In genomic region chr1:201828820-201829774, GRCh38 we compare ENCODE assay signal across 8 cellular contexts. TPM values are rescaled to one million over a fixed set of nuclear protein-coding genes. Genes with fewer than 3 reads are reported as not detected.
DNase-seq lines count a peak whose midpoint lies in the region; ATAC-seq and TF ChIP-seq lines count a peak whose summit lies in the region.

Gene IPO9, plus strand, starts transcription at chr1:201829157. Its CDS starts 53 bp downstream, at chr1:201829210.

- H3K4me3 Mint-ChIP-seq in activated naive CD8-positive, alpha-beta T cell treated with anti-CD3 and anti-CD28 coated beads, Interleukin-2, amount 10 ng/mL, durations not matched to agents 7 days and 5 days = peak within 1 kb of the TSS; percentile 99

- peak; percentile 73 for TF ChIP-seq POLR2A in ovary (IDR thresholded peaks at IDR 0.05)

- H3K4me1 Mint-ChIP-seq in activated naive CD8-positive, alpha-beta T cell treated with anti-CD3 and anti-CD28 coated beads, Interleukin-2, amount 10 ng/mL, durations not matched to agents 7 days and 5 days = peaks cover 27% of the 10 kb centered on the region

- no peaks in the 10 kb centered on the region for H3K9me3 Mint-ChIP-seq in activated naive CD8-positive, alpha-beta T cell treated with anti-CD3 and anti-CD28 coated beads, Interleukin-2, amount 10 ng/mL, durations not matched to agents 7 days and 5 days

- peak within 1 kb of the TSS; percentile 92 for H3K4me2 ChIP-seq in SU-DHL-6 (ENCODE audit: low read depth, low read length, poor library complexity, severe bottlenecking)

- TF ChIP-seq CTCF in GM12872 (IDR thresholded peaks at IDR 0.05; ENCODE audit: insufficient read depth, low read depth, low read length) (peak; percentile 90), SU-DHL-6 (IDR thresholded peaks at IDR 0.05; ENCODE audit: insufficient read depth, low read length, poor library complexity, severe bottlenecking) (peak; percentile 94), ovary (IDR thresholded peaks at IDR 0.05) (peak; percentile 95 to 99 (median 96))

- peak; percentile 91 for DNase-seq in NCI-H1105 treated with DMSO at 0.1 percent for 48 hours (lab: John Stamatoyannopoulos, UW)
- peak; percentile 98 for DNase-seq in activated naive CD8-positive, alpha-beta T cell treated with anti-CD3 and anti-CD28 coated beads, Interleukin-2, amount 10 ng/mL, durations not matched to agents 7 days and 5 days
- DNase-seq in Right ventricle myocardium inferior (ENCODE audit: missing footprints) = peak; percentile 96
- DNase-seq in ovary = peak; percentile 90 to 97 (median 95)

- H3K9me3 ChIP-seq in SU-DHL-6 (ENCODE audit: insufficient read depth, low read length) = no peaks in the 10 kb centered on the region
- no peaks in the 10 kb centered on the region for H3K9me3 ChIP-seq in ovary
- no peaks in the 10 kb centered on the region for H3K9me3 ChIP-seq in thymus (ENCODE audit: control insufficient read depth)

- peak within 1 kb of the TSS; percentile 96 for H3K9ac ChIP-seq in SU-DHL-6 (ENCODE audit: low read length)

- H3K36me3 ChIP-seq in SU-DHL-6 (ENCODE audit: low read length) (no peaks in the 10 kb centered on the region), ovary (no peaks in the 10 kb centered on the region), thymus (ENCODE audit: control insufficient read depth, insufficient read depth) (peaks cover 2% of the 10 kb centered on the region)

- ATAC-seq in HG02642 (IDR thresholded peaks at IDR 0.05; ENCODE audit: poor library complexity, unreplicated experiment) = peak; percentile 94
- peak; percentile 92 for ATAC-seq in activated naive CD8-positive, alpha-beta T cell treated with anti-CD3 and anti-CD28 coated beads, Interleukin-2, amount 10 ng/mL, durations not matched to agents 7 days and 5 days (ENCODE audit: low read depth)
- ATAC-seq in Right ventricle myocardium inferior = peak; percentile 94

- H3F3A ChIP-seq in SU-DHL-6 (ENCODE audit: insufficient read depth) = no peaks in the 10 kb centered on the region

- no peaks in the 10 kb centered on the region for H3K27me3 Mint-ChIP-seq in activated naive CD8-positive, alpha-beta T cell treated with anti-CD3 and anti-CD28 coated beads, Interleukin-2, amount 10 ng/mL, durations not matched to agents 7 days and 5 days

- no peaks in the 10 kb centered on the region for H3K9me2 ChIP-seq in SU-DHL-6 (replicated peaks; ENCODE audit: insufficient read depth, low read length)

- H4K20me1 ChIP-seq in SU-DHL-6 (ENCODE audit: low read depth, low read length) = peaks cover 11% of the 10 kb centered on the region; the same call in 1 of the 2 replicates

- H3K27ac ChIP-seq in SU-DHL-6 (ENCODE audit: low read depth, low read length) = peak within 1 kb of the TSS; percentile 70
- peak within 1 kb of the TSS; percentile 80 to 92 for H3K27ac ChIP-seq in ovary
- peak within 1 kb of the TSS; percentile 92 for H3K27ac ChIP-seq in thymus (ENCODE audit: low read depth)

- H3K36me3 Mint-ChIP-seq in activated naive CD8-positive, alpha-beta T cell treated with anti-CD3 and anti-CD28 coated beads, Interleukin-2, amount 10 ng/mL, durations not matched to agents 7 days and 5 days = peaks cover 4% of the 10 kb centered on the region

- H3K27me3 ChIP-seq in SU-DHL-6 (ENCODE audit: low read length) (no peaks in the 10 kb centered on the region), ovary (no peaks in the 10 kb centered on the region), thymus (ENCODE audit: control insufficient read depth, insufficient read depth) (no peaks in the 10 kb centered on the region)

- TF ChIP-seq EP300 in ovary (IDR thresholded peaks at IDR 0.05) = no peak

- peak within 1 kb of the TSS; percentile 96 for H3K27ac Mint-ChIP-seq in activated naive CD8-positive, alpha-beta T cell treated with anti-CD3 and anti-CD28 coated beads, Interleukin-2, amount 10 ng/mL, durations not matched to agents 7 days and 5 days

- peak within 1 kb of the TSS; percentile 89 for H3K4me3 ChIP-seq in SU-DHL-6 (ENCODE audit: insufficient read depth, low read length, poor library complexity, severe bottlenecking)
- peak within 1 kb of the TSS; percentile 97 for H3K4me3 ChIP-seq in ovary
- H3K4me3 ChIP-seq in thymus (ENCODE audit: low read length) = peak within 1 kb of the TSS; percentile 96

- H3K4me1 ChIP-seq in ovary (ENCODE audit: insufficient read depth) = peaks cover 9% of the 10 kb centered on the region
- peaks cover 19% of the 10 kb centered on the region for H3K4me1 ChIP-seq in thymus (ENCODE audit: control insufficient read depth, insufficient read depth, low read length)

- peaks cover 50% of the 10 kb centered on the region for H3K79me2 ChIP-seq in SU-DHL-6 (ENCODE audit: insufficient read depth, low read length)

- intact Hi-C loops in Right ventricle myocardium inferior (cut with DNase I) = loop anchor here (5.0 kb wide), 2 partner anchors 48 to 143 kb away; no protein-coding TSS in a partner anchor
- intact Hi-C loops in ovary (cut with DNase I) = loop anchor here in 1 of 4 donors (5.0 kb wide), 1 partner anchor 143 kb away; no protein-coding TSS in a partner anchor

- 1 to 2% (median 1%) methylated on average over 58 of the region's 58 CpGs for WGBS in ovary, 3 donors
- 2% methylated on average over 58 of the region's 58 CpGs for WGBS in thymus

- POLR2A ChIA-PET in activated naive CD8-positive, alpha-beta T cell treated with anti-CD3 and anti-CD28 coated beads, Interleukin-2, amount 10 ng/mL, durations not matched to agents 7 days and 5 days (lab: Charles Lee) = interaction anchor here (0.7 to 1.2 kb wide), 4 partner anchors 8 to 305 kb away, joined by 3 to 4 read pairs (median 4); no protein-coding TSS in a partner anchor

- peak within 1 kb of the TSS; percentile 33 for H2AFZ ChIP-seq in SU-DHL-6 (ENCODE audit: low read depth, low read length, severe bottlenecking)

RNA-seq across cellular contexts. Expression of gene IPO9, which starts in this region (rescaled TPM):
- 10 to 100 TPM; 50.4 to 51.2 TPM for total RNA-seq in activated naive CD8-positive, alpha-beta T cell treated with anti-CD3 and anti-CD28 coated beads, Interleukin-2, amount 10 ng/mL, durations not matched to agents 7 days and 5 days
- total RNA-seq in Right ventricle myocardium inferior (22.6 TPM), ovary (10 to 100 TPM; 12.9 to 43.8 (median 40.7) TPM)
- polyA plus RNA-seq in ovary (10 to 100 TPM; 15.7 to 34.3 TPM), thymus (21.2 TPM)

Comparison
In these comparisons a context has a peak if more than half of its experiments do, and no peak if none do; other contexts are left out.
1. Peak in every context shown above with its lines: DNase-seq, ATAC-seq, H3K4me3 ChIP-seq and H3K27ac ChIP-seq.